13 cellular contexts compared by ENCODE assay signal in the genomic region with DNA sequence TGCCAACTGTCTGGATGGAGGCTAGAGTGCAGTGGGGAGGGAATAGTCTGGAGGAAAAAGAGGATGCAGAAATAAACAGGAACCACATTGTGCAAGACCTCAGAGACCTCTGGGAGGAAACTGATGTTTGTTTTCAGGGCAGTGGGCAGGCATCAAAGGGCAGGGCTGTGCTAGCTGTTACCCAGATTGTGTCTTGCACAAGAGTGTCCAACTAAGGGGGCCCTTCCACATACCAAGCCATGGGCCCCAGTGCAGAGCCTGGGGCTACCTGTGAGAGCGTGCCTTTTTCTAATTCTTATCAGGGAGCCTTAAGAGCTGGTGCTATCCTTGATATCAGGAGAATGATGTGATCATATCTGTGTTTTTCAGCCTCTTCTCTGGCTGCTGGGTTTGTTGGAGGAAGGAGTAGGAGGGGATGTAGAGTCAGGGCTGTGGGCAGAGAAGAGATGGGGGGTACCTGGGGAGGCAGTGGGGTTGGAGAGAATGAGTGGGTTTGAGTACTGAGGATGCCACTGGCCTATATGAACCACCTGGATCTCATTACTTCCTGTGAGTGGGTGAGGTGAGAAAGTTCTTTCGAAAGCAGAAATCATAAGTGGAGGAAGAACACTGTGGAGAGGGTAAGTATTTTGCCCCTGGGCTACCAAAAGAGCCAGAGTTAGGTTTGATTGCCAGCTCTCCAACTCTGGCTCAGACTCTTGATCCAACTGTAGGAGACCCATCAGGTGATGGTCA.
DNase-seq lines count a peak whose midpoint lies in the region; ATAC-seq, FAIRE-seq and TF ChIP-seq lines count a peak whose summit lies in the region.
"Had no signal": no experiment of that assay in that cellular context is flagged by ENCODE, and none has a peak within 500 bp of the region (broad histone marks: within the 10 kb centered on the region; RNA-seq: fewer than 3 reads in every experiment).

No MANE protein-coding gene starts in this region.

- H3K9me3 Mint-ChIP-seq in activated CD4-positive, alpha-beta T cell treated with anti-CD3 and anti-CD28 coated beads, Interleukin-2, amount 10 ng/mL, durations not matched to agents 24 days and 14 days = peaks cover 12% of the 10 kb centered on the region
- H3K9me3 Mint-ChIP-seq in stimulated activated naive CD8-positive, alpha-beta T cell treated with anti-CD3 and anti-CD28 coated beads, Interleukin-15, amount 100 ng/mL, for 72 hours = peaks cover 4 to 16% of the 10 kb centered on the region in 2 donors

- ATAC-seq in stimulated activated naive CD8-positive, alpha-beta T cell treated with anti-CD3 and anti-CD28 coated beads, Interleukin-15, amount 100 ng/mL, for 72 hours = peak; percentile 94

- no peak for TF ChIP-seq POLR2A in endothelial cell of umbilical vein (IDR thresholded peaks at IDR 0.05; ENCODE audit: low read depth, low read length)

- H3K4me3 Mint-ChIP-seq in activated CD4-positive, alpha-beta T cell treated with anti-CD3 and anti-CD28 coated beads, Interleukin-2, amount 10 ng/mL, durations not matched to agents 24 days and 14 days = peak overlapping the region; percentile 58
- peak overlapping the region; percentile 75 to 78 for H3K4me3 Mint-ChIP-seq in stimulated activated naive CD8-positive, alpha-beta T cell treated with anti-CD3 and anti-CD28 coated beads, Interleukin-15, amount 100 ng/mL, for 72 hours

- H3K9me3 ChIP-seq in endothelial cell of umbilical vein (replicated peaks; ENCODE audit: control insufficient read depth, insufficient read depth, low read length) = no peaks in the 10 kb centered on the region
- no peaks in the 10 kb centered on the region for H3K9me3 ChIP-seq in Karpas-422 (ENCODE audit: low read length)
- no peaks in the 10 kb centered on the region for H3K9me3 ChIP-seq in BE2C
- H3K9me3 ChIP-seq: esophagus squamous epithelium, thoracic aorta had no signal

- no peak for FAIRE-seq in endothelial cell of umbilical vein (lab: Jason Lieb, UNC)

- H3K4me3 ChIP-seq in endothelial cell of umbilical vein (replicated peaks in 1 of 3; ENCODE audit: insufficient read depth in 1 of 3, low read depth in 1 of 3, low read length in 3 of 3) = no peak overlapping the region
- no peak overlapping the region for H3K4me3 ChIP-seq in Karpas-422 (ENCODE audit: low read length)
- H3K4me3 ChIP-seq in BE2C (ENCODE audit: low read depth, low read length) = no peak overlapping the region
- H3K4me3 ChIP-seq: esophagus squamous epithelium, thoracic aorta had no signal

- H2AFZ ChIP-seq in endothelial cell of umbilical vein (ENCODE audit: low read depth, low read length) = no peak overlapping the region
- no peak overlapping the region for H2AFZ ChIP-seq in Karpas-422 (ENCODE audit: low read length)

- H3K9me1 ChIP-seq in endothelial cell of umbilical vein (replicated peaks; ENCODE audit: control insufficient read depth, extremely low read depth, insufficient read depth, low read length) = no peaks in the 10 kb centered on the region

- H4K20me1 ChIP-seq in endothelial cell of umbilical vein (replicated peaks; ENCODE audit: control insufficient read depth, extremely low read depth, insufficient read depth, low read length) (no peaks in the 10 kb centered on the region), Karpas-422 (ENCODE audit: insufficient read depth, low read depth, low read length) (no peaks in the 10 kb centered on the region)

- H3K27me3 ChIP-seq in endothelial cell of umbilical vein (ENCODE audit: control insufficient read depth in 2 of 2, insufficient read depth in 2 of 2, low read length in 2 of 2) (peaks cover 0 to 6% of the 10 kb centered on the region in 2 experiments), Karpas-422 (ENCODE audit: low read length) (no peaks in the 10 kb centered on the region; the same call in 1 of the 2 replicates), BE2C (peaks cover 2% of the 10 kb centered on the region)
- H3K27me3 ChIP-seq: esophagus squamous epithelium had no signal

- H3K27ac Mint-ChIP-seq in activated CD4-positive, alpha-beta T cell treated with anti-CD3 and anti-CD28 coated beads, Interleukin-2, amount 10 ng/mL, durations not matched to agents 24 days and 14 days = peak overlapping the region; percentile 76
- peak overlapping the region; percentile 16 to 88 for H3K27ac Mint-ChIP-seq in stimulated activated naive CD8-positive, alpha-beta T cell treated with anti-CD3 and anti-CD28 coated beads, Interleukin-15, amount 100 ng/mL, for 72 hours

- H3K36me3 ChIP-seq in endothelial cell of umbilical vein (ENCODE audit: control insufficient read depth in 2 of 2, extremely low read depth in 1 of 2, insufficient read depth in 2 of 2, low read length in 2 of 2) = no peaks in the 10 kb centered on the region
- H3K36me3 ChIP-seq in Karpas-422 (ENCODE audit: insufficient read depth, low read length) = no peaks in the 10 kb centered on the region
- H3K36me3 ChIP-seq in BE2C = no peaks in the 10 kb centered on the region
- H3K36me3 ChIP-seq: thoracic aorta had no signal

- H3K4me1 Mint-ChIP-seq in activated CD4-positive, alpha-beta T cell treated with anti-CD3 and anti-CD28 coated beads, Interleukin-2, amount 10 ng/mL, durations not matched to agents 24 days and 14 days = peaks cover 63% of the 10 kb centered on the region
- H3K4me1 Mint-ChIP-seq in stimulated activated naive CD8-positive, alpha-beta T cell treated with anti-CD3 and anti-CD28 coated beads, Interleukin-15, amount 100 ng/mL, for 72 hours = peaks cover 95% of the 10 kb centered on the region

- no TSS peak for BruUV-seq in endothelial cell of umbilical vein (replicated peaks; lab: Mats Ljungman, UMichigan)

- H3K4me1 ChIP-seq in endothelial cell of umbilical vein (ENCODE audit: control insufficient read depth, extremely low read depth, insufficient read depth, low read length) (peaks cover 5% of the 10 kb centered on the region), Karpas-422 (ENCODE audit: low read length) (no peaks in the 10 kb centered on the region), BE2C (no peaks in the 10 kb centered on the region)

- CTCF ChIA-PET in endothelial cell of umbilical vein (lab: Charles Lee) = no interaction called here

- dilution Hi-C loops in endothelial cell of umbilical vein (cut with MboI; ENCODE audit: extremely low pct_ligation_motif_present, low sequenced_read_pairs) = no loop called here

- H3K4me2 ChIP-seq in endothelial cell of umbilical vein (ENCODE audit: insufficient read depth, low read length) = no peak overlapping the region
- no peak overlapping the region for H3K4me2 ChIP-seq in Karpas-422 (ENCODE audit: low read depth, low read length, poor library complexity, severe bottlenecking)

- POLR2A ChIA-PET in endothelial cell of umbilical vein (lab: Charles Lee) = no interaction called here

- peaks cover 6% of the 10 kb centered on the region for H3K36me3 Mint-ChIP-seq in activated CD4-positive, alpha-beta T cell treated with anti-CD3 and anti-CD28 coated beads, Interleukin-2, amount 10 ng/mL, durations not matched to agents 24 days and 14 days (ENCODE audit: low read depth)

- intact Hi-C loops in activated CD4-positive, alpha-beta T cell treated with anti-CD3 and anti-CD28 coated beads, Interleukin-2, amount 10 ng/mL, durations not matched to agents 24 days and 14 days (cut with micrococcal nuclease) = loop anchor here (1.0 to 10.0 kb wide), 5 partner anchors 16 to 52 kb away; no protein-coding TSS in a partner anchor
- intact Hi-C loops in endothelial cell of umbilical vein (cut with micrococcal nuclease) = no loop called here

- peak; percentile 49 for DNase-seq in stimulated activated CD4-positive, alpha-beta T cell treated with anti-CD3 and anti-CD28 coated beads, Interleukin-2, amount 100 ng/mL, for 4 hours (ENCODE audit: low read depth)
- DNase-seq in stimulated activated CD4-positive, alpha-beta T cell treated with anti-CD3 and anti-CD28 coated beads, Interleukin-2, amount 100 ng/mL, for 48 hours = no peak
- peak; percentile 68 for DNase-seq in activated CD4-positive, alpha-beta T cell treated with anti-CD3 and anti-CD28 coated beads, Interleukin-2, amount 10 ng/mL, durations not matched to agents 24 days and 14 days
- DNase-seq in endothelial cell of umbilical vein (ENCODE audit: low read depth, low spot score) (peak; percentile 28), NCI-H1092 (lab: John Stamatoyannopoulos, UW) (no peak), Karpas-422 (no peak), BE2C (no peak)
- peak; percentile 45 to 58 for DNase-seq in stimulated activated naive CD8-positive, alpha-beta T cell treated with anti-CD3 and anti-CD28 coated beads, Interleukin-15, amount 100 ng/mL, for 72 hours
- DNase-seq: central memory CD4-positive, alpha-beta T cell; esophagus squamous epithelium; KG1; OCI-M1 had no signal

- no peaks in the 10 kb centered on the region for H3K9me2 ChIP-seq in Karpas-422 (replicated peaks; ENCODE audit: insufficient read depth, low read length)

- no peak overlapping the region for H3K27ac ChIP-seq in endothelial cell of umbilical vein (ENCODE audit: insufficient read depth, low read depth, low read length)
- no peak overlapping the region for H3K27ac ChIP-seq in Karpas-422 (ENCODE audit: low read length)
- H3K27ac ChIP-seq: esophagus squamous epithelium, thoracic aorta had no signal

- TF ChIP-seq CTCF in endothelial cell of umbilical vein (IDR thresholded peaks at IDR 0.05; ENCODE audit: extremely low read depth in 1 of 2, insufficient read depth in 1 of 2, low read depth in 1 of 2, low read length in 2 of 2) (no peak), BE2C (IDR thresholded peaks at IDR 0.05; ENCODE audit: low read depth, low read length) (no peak)

- H3K9ac ChIP-seq in endothelial cell of umbilical vein (replicated peaks; ENCODE audit: extremely low read depth, insufficient read depth, low read length) = no peak overlapping the region
- no peak overlapping the region for H3K9ac ChIP-seq in Karpas-422 (ENCODE audit: low read length)

- H3K27me3 Mint-ChIP-seq in activated CD4-positive, alpha-beta T cell treated with anti-CD3 and anti-CD28 coated beads, Interleukin-2, amount 10 ng/mL, durations not matched to agents 24 days and 14 days = no peaks in the 10 kb centered on the region
- no peaks in the 10 kb centered on the region for H3K27me3 Mint-ChIP-seq in stimulated activated naive CD8-positive, alpha-beta T cell treated with anti-CD3 and anti-CD28 coated beads, Interleukin-15, amount 100 ng/mL, for 72 hours

- H3K79me2 ChIP-seq in endothelial cell of umbilical vein (ENCODE audit: control insufficient read depth, insufficient read depth, low read length) = no peaks in the 10 kb centered on the region
- no peaks in the 10 kb centered on the region for H3K79me2 ChIP-seq in Karpas-422 (ENCODE audit: low read length)

TF ChIP-seq in endothelial cell of umbilical vein, 7 proteins besides CTCF, POLR2A, EP300 and RAD21 (continues in another document):
- TF ChIP-seq FOS (IDR thresholded peaks at IDR 0.05; ENCODE audit: borderline replicate concordance, insufficient read depth, low read length) (no peak), GATA2 (IDR thresholded peaks at IDR 0.05; ENCODE audit: insufficient read depth, insufficient read length, low read depth, low read length) (no peak), EZH2 (IDR thresholded peaks at IDR 0.05; ENCODE audit: borderline replicate concordance, low read depth, low read length, severe bottlenecking) (no peak)
- TF ChIP-seq, protein P1, sequence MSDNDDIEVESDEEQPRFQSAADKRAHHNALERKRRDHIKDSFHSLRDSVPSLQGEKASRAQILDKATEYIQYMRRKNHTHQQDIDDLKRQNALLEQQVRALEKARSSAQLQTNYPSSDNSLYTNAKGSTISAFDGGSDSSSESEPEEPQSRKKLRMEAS (IDR thresholded peaks at IDR 0.05; ENCODE audit: insufficient read depth, insufficient read length) = no peak

Comparison
In these comparisons a context has a peak if more than half of its experiments do, and no peak if none do; other contexts are left out.
1. DNase-seq: peak in stimulated activated CD4-positive, alpha-beta T cell treated with anti-CD3 and anti-CD28 coated beads, Interleukin-2, amount 100 ng/mL, for 4 hours (single experiment), activated CD4-positive, alpha-beta T cell treated with anti-CD3 and anti-CD28 coated beads, Interleukin-2, amount 10 ng/mL, durations not matched to agents 24 days and 14 days (single experiment), endothelial cell of umbilical vein (single experiment) and stimulated activated naive CD8-positive, alpha-beta T cell treated with anti-CD3 and anti-CD28 coated beads, Interleukin-15, amount 100 ng/mL, for 72 hours (2 of 2); none in stimulated activated CD4-positive, alpha-beta T cell treated with anti-CD3 and anti-CD28 coated beads, Interleukin-2, amount 100 ng/mL, for 48 hours (0 of 2), NCI-H1092 (single experiment), Karpas-422 (single experiment) and BE2C (single experiment).